Comparison of ENCODE assay signal across 28 cellular contexts in the genomic region with DNA sequence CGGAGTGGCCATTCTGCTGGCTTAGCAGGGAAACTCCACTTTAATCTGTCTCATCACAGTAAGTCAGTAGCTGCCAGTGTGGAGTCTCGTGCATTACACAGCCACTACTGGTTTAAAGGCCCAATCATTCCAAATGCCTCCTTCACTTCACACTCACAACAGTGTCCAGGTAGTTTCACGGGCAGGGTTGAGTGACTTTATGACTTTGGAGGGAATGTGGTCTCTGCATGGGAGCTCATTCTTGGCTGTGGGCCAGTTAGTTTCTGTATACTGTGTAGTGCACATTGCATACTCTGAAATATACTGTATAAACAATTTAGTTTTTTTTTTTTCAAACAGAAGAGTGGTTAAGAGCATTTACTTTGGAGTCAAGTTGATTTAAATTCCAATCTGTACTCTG. TPM values are rescaled to one million over a fixed set of nuclear protein-coding genes. Genes with fewer than 3 reads are reported as not detected.
DNase-seq lines count a peak whose midpoint lies in the region; ATAC-seq and TF ChIP-seq lines count a peak whose summit lies in the region.
"Had no signal": no experiment of that assay in that cellular context is flagged by ENCODE, and none has a peak within 500 bp of the region (broad histone marks: within the 10 kb centered on the region; RNA-seq: fewer than 3 reads in every experiment).

No MANE protein-coding gene starts in this region.

- no peak overlapping the region for H3K27ac Mint-ChIP-seq in activated T-cell treated with anti-CD3 and anti-CD28 coated beads, Interleukin-2, amount 50 U/mL, for 24 hours
- H3K27ac Mint-ChIP-seq: activated CD4-positive, alpha-beta T cell treated with anti-CD3 and anti-CD28 coated beads, Interleukin-2, amount 10 ng/mL, durations not matched to agents 7 days and 5 days; activated T-cell treated with anti-CD3 and anti-CD28 coated beads, Interleukin-2, amount 50 U/mL, for 72 hours; GM23338; WTC11 had no signal

- TF ChIP-seq CTCF in astrocyte of the spinal cord (IDR thresholded peaks at IDR 0.05; ENCODE audit: low read depth, low read length) (no peak), gastroesophageal sphincter (IDR thresholded peaks at IDR 0.05) (no peak)

- no peaks in the 10 kb centered on the region for H3K27me3 ChIP-seq in gastroesophageal sphincter
- H3K27me3 ChIP-seq: BLaER1 treated with 17β-estradiol and CSF1 and Interleukin-3, amounts not matched to agents 10 nM and 100 nM; body of pancreas had no signal

- H3K4me1 Mint-ChIP-seq in activated T-cell treated with anti-CD3 and anti-CD28 coated beads, Interleukin-2, amount 50 U/mL, for 24 hours (ENCODE audit: low read depth), result no peaks in the 10 kb centered on the region
- H3K4me1 Mint-ChIP-seq: activated CD4-positive, alpha-beta T cell treated with anti-CD3 and anti-CD28 coated beads, Interleukin-2, amount 10 ng/mL, durations not matched to agents 7 days and 5 days; GM23338; WTC11 had no signal

- no peaks in the 10 kb centered on the region for H3K4me1 ChIP-seq in gastroesophageal sphincter
- H3K4me1 ChIP-seq: BLaER1 treated with 17β-estradiol and CSF1 and Interleukin-3, amounts not matched to agents 10 nM and 100 nM; body of pancreas; parathyroid adenoma had no signal

- in situ Hi-C loops in astrocyte of the spinal cord (cut with HindIII; ENCODE audit: low sequenced_read_pairs), result no loop called here

- ATAC-seq in gastroesophageal sphincter, result no peak
- ATAC-seq: activated T-cell treated with anti-CD3 and anti-CD28 coated beads, Interleukin-2, amount 50 U/mL, for 72 hours; body of pancreas; GM12878; GM23338; right cardiac atrium; WTC11 had no signal

- H3K27ac ChIP-seq in gastroesophageal sphincter, result no peak overlapping the region
- H3K27ac ChIP-seq: BLaER1 treated with 17β-estradiol and CSF1 and Interleukin-3, amounts not matched to agents 10 nM and 100 nM; body of pancreas; parathyroid adenoma had no signal

- no peaks in the 10 kb centered on the region for H3K9me3 ChIP-seq in gastroesophageal sphincter
- H3K9me3 ChIP-seq: body of pancreas had no signal

- TF ChIP-seq EP300 in gastroesophageal sphincter (IDR thresholded peaks at IDR 0.05), result no peak

- no peak overlapping the region for H3K4me3 Mint-ChIP-seq in activated T-cell treated with anti-CD3 and anti-CD28 coated beads, Interleukin-2, amount 50 U/mL, for 24 hours
- H3K4me3 Mint-ChIP-seq: activated CD4-positive, alpha-beta T cell treated with anti-CD3 and anti-CD28 coated beads, Interleukin-2, amount 10 ng/mL, durations not matched to agents 7 days and 5 days; activated T-cell treated with anti-CD3 and anti-CD28 coated beads, Interleukin-2, amount 50 U/mL, for 72 hours; GM23338; WTC11 had no signal

- no peaks in the 10 kb centered on the region for H3K9me3 Mint-ChIP-seq in activated T-cell treated with anti-CD3 and anti-CD28 coated beads, Interleukin-2, amount 50 U/mL, for 24 hours
- H3K9me3 Mint-ChIP-seq: activated CD4-positive, alpha-beta T cell treated with anti-CD3 and anti-CD28 coated beads, Interleukin-2, amount 10 ng/mL, durations not matched to agents 7 days and 5 days; activated T-cell treated with anti-CD3 and anti-CD28 coated beads, Interleukin-2, amount 50 U/mL, for 72 hours; GM23338 had no signal

- no peak overlapping the region for H3K4me3 ChIP-seq in astrocyte of the spinal cord (ENCODE audit: low read depth, low read length)
- H3K4me3 ChIP-seq in gastroesophageal sphincter, result no peak overlapping the region
- H3K4me3 ChIP-seq: BLaER1 treated with 17β-estradiol and CSF1 and Interleukin-3, amounts not matched to agents 10 nM and 100 nM; body of pancreas; GM12878; GM23338 had no signal

- H3K27me3 Mint-ChIP-seq in activated T-cell treated with anti-CD3 and anti-CD28 coated beads, Interleukin-2, amount 50 U/mL, for 24 hours, result peaks cover 14% of the 10 kb centered on the region
- H3K27me3 Mint-ChIP-seq: activated CD4-positive, alpha-beta T cell treated with anti-CD3 and anti-CD28 coated beads, Interleukin-2, amount 10 ng/mL, durations not matched to agents 7 days and 5 days had no signal

- TF ChIP-seq POLR2A in gastroesophageal sphincter (IDR thresholded peaks at IDR 0.05), result no peak

- WGBS in gastroesophageal sphincter (ENCODE audit: low coverage in 1 of 2), 2 donors, result 46 to 80% methylated on average over 1 to 3 of the region's 3 CpGs

- DNase-seq in Daoy (ENCODE audit: low read depth), result peak; percentile 9
- peak; percentile 59 for DNase-seq in NCI-H128 (lab: John Stamatoyannopoulos, UW; ENCODE audit: unreplicated experiment)
- DNase-seq in astrocyte of the spinal cord (ENCODE audit: low read depth, low spot score), result peak; percentile 6
- DNase-seq in left kidney (ENCODE audit: low read depth, low spot score), result peak; percentile 77
- DNase-seq in activated T-cell treated with anti-CD3 and anti-CD28 coated beads, Interleukin-2, amount 50 U/mL, for 24 hours, result no peak
- no peak for DNase-seq in effector CD4-positive, alpha-beta T cell
- DNase-seq: activated CD4-positive, alpha-beta T cell treated with anti-CD3 and anti-CD28 coated beads, Interleukin-2, amount 10 ng/mL, durations not matched to agents 7 days and 5 days; activated naive CD4-positive, alpha-beta T cell; activated T-cell treated with anti-CD3 and anti-CD28 coated beads, Interleukin-2, amount 50 U/mL, for 72 hours; body of pancreas; Kasumi-1; mammary epithelial cell; MV-4-11; NCI-H1930; NCI-H446 treated with DMSO at 0.1 percent for 48 hours; right cardiac atrium; SIG-M5; stimulated activated CD4-positive, alpha-beta T cell treated with anti-CD3 and anti-CD28 coated beads, Interleukin-2, amount 100 ng/mL, for 24 hours; trophoblast cell had no signal

- H3K36me3 Mint-ChIP-seq in activated T-cell treated with anti-CD3 and anti-CD28 coated beads, Interleukin-2, amount 50 U/mL, for 24 hours (ENCODE audit: low read depth), result no peaks in the 10 kb centered on the region
- H3K36me3 Mint-ChIP-seq: WTC11 had no signal

- H3K36me3 ChIP-seq in gastroesophageal sphincter, result no peaks in the 10 kb centered on the region
- H3K36me3 ChIP-seq: BLaER1 treated with 17β-estradiol and CSF1 and Interleukin-3, amounts not matched to agents 10 nM and 100 nM had no signal

RNA-seq across cellular contexts. Expression of a gene that starts 34.7 kb away (rescaled TPM):
- not detected in 2 replicates for total RNA-seq in Daoy (2014; rRNA removed; shearing (Covaris generic))
- under 1 TPM in 1 of 4 donors, not detected in 3; 0.54 TPM for total RNA-seq in gastroesophageal sphincter
- total RNA-seq: activated CD4-positive, alpha-beta T cell treated with anti-CD3 and anti-CD28 coated beads, Interleukin-2, amount 10 ng/mL, durations not matched to agents 7 days and 5 days; activated T-cell treated with anti-CD3 and anti-CD28 coated beads, Interleukin-2, amount 50 U/mL, for 72 hours; body of pancreas; dermis microvascular lymphatic vessel endothelial cell; endothelial cell of umbilical vein; glomerular endothelial cell; GM12878; mammary epithelial cell; right cardiac atrium had no signal

Comparison
In these comparisons a context has a peak if more than half of its experiments do, and no peak if none do; other contexts are left out.
1. DNase-seq: peak in Daoy (single experiment), NCI-H128 (single experiment), astrocyte of the spinal cord (single experiment) and left kidney (single experiment); none in activated T-cell treated with anti-CD3 and anti-CD28 coated beads, Interleukin-2, amount 50 U/mL, for 24 hours (single experiment) and effector CD4-positive, alpha-beta T cell (single experiment).